In the genomic region with DNA sequence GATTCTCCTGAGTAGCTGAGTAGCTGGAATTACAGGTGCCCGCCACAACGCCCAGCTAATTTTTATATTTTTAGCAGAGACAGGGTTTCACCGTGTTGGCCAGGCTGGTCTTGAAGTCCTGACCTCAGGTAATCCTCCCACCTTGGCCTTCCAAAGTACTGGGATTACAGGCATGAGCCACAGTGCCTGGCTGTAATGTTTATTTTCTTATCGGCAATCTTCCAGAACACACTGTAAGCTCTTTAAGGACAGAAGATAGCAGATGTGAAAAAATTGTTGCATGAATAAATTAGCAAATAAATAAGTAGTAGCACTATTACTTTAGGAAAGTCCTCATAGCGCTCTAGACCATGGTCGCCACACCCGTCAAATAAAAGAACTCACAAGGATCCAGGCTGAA, we compare ENCODE assay signal across 21 cellular contexts.
"Had no signal": no experiment of that assay in that cellular context is flagged by ENCODE, and none has a peak within 500 bp of the region (broad histone marks: within the 10 kb centered on the region; RNA-seq: fewer than 3 reads in every experiment).

No MANE protein-coding gene starts in this region.

- H3K9me3 ChIP-seq: uterus had no signal

- H3K36me3 ChIP-seq: cardiac muscle cell, lower lobe of right lung, tibial nerve, uterus had no signal

- H3K36me3 Mint-ChIP-seq: activated naive CD8-positive, alpha-beta T cell treated with anti-CD3 and anti-CD28 coated beads, Interleukin-2, amount 10 ng/mL, durations not matched to agents 7 days and 5 days had no signal

- H3K9me3 Mint-ChIP-seq: activated naive CD4-positive, alpha-beta T cell treated with anti-CD3 and anti-CD28 coated beads for 36 hours; activated naive CD8-positive, alpha-beta T cell treated with anti-CD3 and anti-CD28 coated beads, Interleukin-2, amount 10 ng/mL, durations not matched to agents 7 days and 5 days; stimulated activated naive CD8-positive, alpha-beta T cell treated with anti-CD3 and anti-CD28 coated beads, Interleukin-15, Interleukin-2, amounts not matched to agents 100 ng/mL and 50 ng/mL, for 24 hours had no signal

- H3K4me1 Mint-ChIP-seq: activated naive CD8-positive, alpha-beta T cell treated with anti-CD3 and anti-CD28 coated beads, Interleukin-2, amount 10 ng/mL, durations not matched to agents 7 days and 5 days; naive thymus-derived CD8-positive, alpha-beta T cell had no signal

- DNase-seq: activated CD4-positive, alpha-beta T cell treated with anti-CD3 and anti-CD28 coated beads, Interleukin-2, amount 50 U/mL, for 4 hours; activated effector memory CD4-positive, alpha-beta T cell treated with Interleukin-2 at 50 U/mL for 16 hours; activated naive CD4-positive, alpha-beta T cell treated with anti-CD3 and anti-CD28 coated beads for 36 hours; activated naive CD8-positive, alpha-beta T cell treated with anti-CD3 and anti-CD28 coated beads, Interleukin-2, amount 10 ng/mL, durations not matched to agents 7 days and 5 days; activated T-cell treated with anti-CD3 and anti-CD28 coated beads, Interleukin-2, amount 50 U/mL, for 48 hours; amniotic stem cell; foreskin melanocyte; kidney; lower lobe of right lung; naive thymus-derived CD8-positive, alpha-beta T cell; psoas muscle; right cardiac atrium; stimulated activated CD4-positive, alpha-beta T cell treated with anti-CD3 and anti-CD28 coated beads, Interleukin-12 subunit alpha, Interleukin-12 subunit beta, amount 100 ng/mL, for 4 hours; stimulated activated CD4-positive, alpha-beta T cell treated with anti-CD3 and anti-CD28 coated beads, Interleukin-4, amount 100 ng/mL, for 4 hours; T-helper 1 cell; uterus had no signal

- H3K27me3 ChIP-seq: cardiac muscle cell, tibial nerve, uterus had no signal

- H3K4me3 Mint-ChIP-seq: activated naive CD4-positive, alpha-beta T cell treated with anti-CD3 and anti-CD28 coated beads for 36 hours; activated naive CD8-positive, alpha-beta T cell treated with anti-CD3 and anti-CD28 coated beads, Interleukin-2, amount 10 ng/mL, durations not matched to agents 7 days and 5 days; naive thymus-derived CD8-positive, alpha-beta T cell; stimulated activated naive CD8-positive, alpha-beta T cell treated with anti-CD3 and anti-CD28 coated beads, Interleukin-15, Interleukin-2, amounts not matched to agents 100 ng/mL and 50 ng/mL, for 24 hours had no signal

- H3K27ac ChIP-seq: cardiac muscle cell, psoas muscle, tibial nerve, uterus had no signal

- H3K4me3 ChIP-seq: cardiac muscle cell, lower lobe of right lung, psoas muscle, tibial nerve, uterus had no signal

- FAIRE-seq: endometrium, kidney, TTC549 had no signal

- H3K27ac Mint-ChIP-seq: activated naive CD4-positive, alpha-beta T cell treated with anti-CD3 and anti-CD28 coated beads for 36 hours; activated naive CD8-positive, alpha-beta T cell treated with anti-CD3 and anti-CD28 coated beads, Interleukin-2, amount 10 ng/mL, durations not matched to agents 7 days and 5 days; naive thymus-derived CD8-positive, alpha-beta T cell; stimulated activated naive CD8-positive, alpha-beta T cell treated with anti-CD3 and anti-CD28 coated beads, Interleukin-15, Interleukin-2, amounts not matched to agents 100 ng/mL and 50 ng/mL, for 24 hours had no signal
